ENCODE assay signal across 18 cellular contexts in the genomic region with DNA sequence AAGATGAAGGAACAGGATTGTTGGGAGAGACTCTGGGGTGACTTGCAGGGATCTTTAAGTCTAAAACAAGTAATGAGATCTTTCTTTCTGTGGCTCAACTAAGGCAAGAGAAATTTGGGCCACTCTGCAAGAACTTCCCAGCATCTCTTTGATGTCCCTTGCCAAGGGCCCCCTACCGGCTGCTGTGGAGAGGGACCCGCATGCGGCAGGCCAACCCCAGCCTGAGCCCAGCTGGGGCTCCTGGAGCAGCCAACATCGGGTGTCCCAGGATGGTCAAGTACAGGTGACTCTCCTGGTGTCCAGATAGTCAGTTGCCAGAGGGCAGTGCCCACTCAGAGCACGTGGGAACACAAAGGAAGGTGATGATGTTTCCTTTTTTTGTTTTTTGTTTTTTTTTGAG.
DNase-seq lines count a peak whose midpoint lies in the region; ATAC-seq, FAIRE-seq and TF ChIP-seq lines count a peak whose summit lies in the region.
"Had no signal": no experiment of that assay in that cellular context is flagged by ENCODE, and none has a peak within 500 bp of the region (broad histone marks: within the 10 kb centered on the region; RNA-seq: fewer than 3 reads in every experiment).

No MANE protein-coding gene starts in this region.

- H3K27me3 Mint-ChIP-seq in natural killer cell treated with Interleukin-12 subunit alpha and Interleukin-12 subunit beta and Interleukin-15 and Interleukin-18, amount 100 ng/mL, for 72 hours, result no peaks in the 10 kb centered on the region
- no peaks in the 10 kb centered on the region for H3K27me3 Mint-ChIP-seq in natural killer cell (ENCODE audit: low read depth in 2 of 2)
- H3K27me3 Mint-ChIP-seq: activated CD8-positive, alpha-beta memory T cell treated with anti-CD3 and anti-CD28 coated beads, Interleukin-2, amount 10 ng/mL, durations not matched to agents 7 days and 5 days; stimulated activated naive CD8-positive, alpha-beta T cell treated with anti-CD3 and anti-CD28 coated beads, Interleukin-15, amount 100 ng/mL, for 72 hours had no signal

- H3K4me2 ChIP-seq in OCI-LY3 (ENCODE audit: low read length), result no peak overlapping the region

- no peak overlapping the region for H3K9ac ChIP-seq in OCI-LY3 (ENCODE audit: low read length)

- H3K36me3 ChIP-seq in OCI-LY3 (replicated peaks; ENCODE audit: low read depth, low read length), result peaks cover 10% of the 10 kb centered on the region
- no peaks in the 10 kb centered on the region for H3K36me3 ChIP-seq in HAP-1 (replicated peaks)
- H3K36me3 ChIP-seq: adrenal gland had no signal

- DNase-seq in natural killer cell treated with Interleukin-12 subunit alpha and Interleukin-12 subunit beta and Interleukin-15 and Interleukin-18, amount 100 ng/mL, for 72 hours (ENCODE audit: low spot score), result peak; percentile 53
- DNase-seq in natural killer cell, result no peak
- peak; percentile 6 for DNase-seq in fibroblast of mammary gland (ENCODE audit: low read depth)
- DNase-seq in urothelium cell line (ENCODE audit: low spot score), result peak; percentile 50
- no peak for DNase-seq in NCI-H2107 (lab: John Stamatoyannopoulos, UW)
- DNase-seq in HAP-1 (ENCODE audit: low spot score in 2 of 2), result no peak
- DNase-seq: activated CD8-positive, alpha-beta memory T cell treated with anti-CD3 and anti-CD28 coated beads, Interleukin-2, amount 10 ng/mL, durations not matched to agents 7 days and 5 days; adrenal gland; dermis blood vessel endothelial cell; NCI-H1048; NCI-H226; stimulated activated CD4-positive, alpha-beta T cell treated with anti-CD3 and anti-CD28 coated beads, Interleukin-4, amount 100 ng/mL, for 4 hours; stimulated activated naive CD8-positive, alpha-beta T cell treated with anti-CD3 and anti-CD28 coated beads, Interleukin-15, amount 100 ng/mL, for 72 hours had no signal

- no peaks in the 10 kb centered on the region for H3K9me3 Mint-ChIP-seq in natural killer cell treated with Interleukin-12 subunit alpha and Interleukin-12 subunit beta and Interleukin-15 and Interleukin-18, amount 100 ng/mL, for 72 hours
- H3K9me3 Mint-ChIP-seq in natural killer cell, result no peaks in the 10 kb centered on the region
- H3K9me3 Mint-ChIP-seq: stimulated activated naive CD8-positive, alpha-beta T cell treated with anti-CD3 and anti-CD28 coated beads, Interleukin-15, amount 100 ng/mL, for 72 hours had no signal

- H4K20me1 ChIP-seq in OCI-LY3 (ENCODE audit: insufficient read depth, low read length), result peaks cover 62% of the 10 kb centered on the region

- H3K4me3 Mint-ChIP-seq in natural killer cell treated with Interleukin-12 subunit alpha and Interleukin-12 subunit beta and Interleukin-15 and Interleukin-18, amount 100 ng/mL, for 72 hours, result no peak overlapping the region
- no peak overlapping the region for H3K4me3 Mint-ChIP-seq in natural killer cell
- H3K4me3 Mint-ChIP-seq: activated CD8-positive, alpha-beta memory T cell treated with anti-CD3 and anti-CD28 coated beads, Interleukin-2, amount 10 ng/mL, durations not matched to agents 7 days and 5 days; stimulated activated naive CD8-positive, alpha-beta T cell treated with anti-CD3 and anti-CD28 coated beads, Interleukin-15, amount 100 ng/mL, for 72 hours had no signal

- no peaks in the 10 kb centered on the region for H3K36me3 Mint-ChIP-seq in natural killer cell treated with Interleukin-12 subunit alpha and Interleukin-12 subunit beta and Interleukin-15 and Interleukin-18, amount 100 ng/mL, for 72 hours
- no peaks in the 10 kb centered on the region for H3K36me3 Mint-ChIP-seq in natural killer cell

- H3K27me3 ChIP-seq in OCI-LY3 (ENCODE audit: low read depth, low read length) (no peaks in the 10 kb centered on the region), HAP-1 (ENCODE audit: low read depth) (no peaks in the 10 kb centered on the region)
- H3K27me3 ChIP-seq: adrenal gland had no signal

- no peak overlapping the region for H3K27ac ChIP-seq in OCI-LY3 (ENCODE audit: low read length)
- H3K27ac ChIP-seq: adrenal gland, C4-2B had no signal

- H3K4me1 ChIP-seq in OCI-LY3 (ENCODE audit: low read length) (no peaks in the 10 kb centered on the region), HAP-1 (no peaks in the 10 kb centered on the region)
- H3K4me1 ChIP-seq: adrenal gland had no signal

- no peak overlapping the region for H2AFZ ChIP-seq in OCI-LY3 (ENCODE audit: low read depth, low read length)

- peaks cover 5 to 11% of the 10 kb centered on the region in 2 donors for H3K4me1 Mint-ChIP-seq in natural killer cell treated with Interleukin-12 subunit alpha and Interleukin-12 subunit beta and Interleukin-15 and Interleukin-18, amount 100 ng/mL, for 72 hours (ENCODE audit: low read depth in 2 of 2)
- H3K4me1 Mint-ChIP-seq in natural killer cell, result peaks cover 9 to 21% of the 10 kb centered on the region in 2 donors

- FAIRE-seq in urothelium cell line (lab: Jason Lieb, UNC), result no peak
- FAIRE-seq: frontal cortex, keratinocyte had no signal

- TF ChIP-seq CTCF in natural killer cell (IDR thresholded peaks at IDR 0.05) (no peak), OCI-LY3 (IDR thresholded peaks at IDR 0.05; ENCODE audit: low read depth, low read length) (peak; percentile 53), fibroblast of mammary gland (conservative IDR thresholded peaks at IDR 0.05; ENCODE audit: control insufficient read depth, insufficient read depth, low read depth, low read length) (peak; percentile 7)

- no peaks in the 10 kb centered on the region for H3K79me2 ChIP-seq in OCI-LY3 (ENCODE audit: low read length)

- in situ Hi-C loops in HAP-1 (cut with MboI; ENCODE audit: low sequenced_read_pairs), result no loop called here

- H3K4me3 ChIP-seq in OCI-LY3 (ENCODE audit: low read length) (no peak overlapping the region), fibroblast of mammary gland (ENCODE audit: control insufficient read depth, low read depth, low read length) (no peak overlapping the region), HAP-1 (no peak overlapping the region)
- H3K4me3 ChIP-seq: adrenal gland had no signal

- H3K27ac Mint-ChIP-seq in natural killer cell treated with Interleukin-12 subunit alpha and Interleukin-12 subunit beta and Interleukin-15 and Interleukin-18, amount 100 ng/mL, for 72 hours, result no peak overlapping the region
- peak overlapping the region in 1 of 2 donors; percentile 34 for H3K27ac Mint-ChIP-seq in natural killer cell
- H3K27ac Mint-ChIP-seq: activated CD8-positive, alpha-beta memory T cell treated with anti-CD3 and anti-CD28 coated beads, Interleukin-2, amount 10 ng/mL, durations not matched to agents 7 days and 5 days had no signal

- no peak for ATAC-seq in natural killer cell treated with Interleukin-12 subunit alpha and Interleukin-12 subunit beta and Interleukin-15 and Interleukin-18, amount 100 ng/mL, for 72 hours
- ATAC-seq in natural killer cell (no peak), HG03280 (IDR thresholded peaks at IDR 0.05; ENCODE audit: unreplicated experiment) (no peak)
- ATAC-seq: activated CD8-positive, alpha-beta memory T cell treated with anti-CD3 and anti-CD28 coated beads, Interleukin-2, amount 10 ng/mL, durations not matched to agents 7 days and 5 days had no signal

- H3K9me3 ChIP-seq in OCI-LY3 (ENCODE audit: insufficient read depth, low read length) (no peaks in the 10 kb centered on the region), HAP-1 (no peaks in the 10 kb centered on the region)
- H3K9me3 ChIP-seq: adrenal gland had no signal

- intact Hi-C loops in natural killer cell (cut with micrococcal nuclease), result no loop called here

Comparison
In these comparisons a context has a peak if more than half of its experiments do, and no peak if none do; other contexts are left out.
1. DNase-seq: peak in natural killer cell treated with Interleukin-12 subunit alpha and Interleukin-12 subunit beta and Interleukin-15 and Interleukin-18, amount 100 ng/mL, for 72 hours (single experiment), fibroblast of mammary gland (single experiment) and urothelium cell line (single experiment); none in natural killer cell (single experiment), NCI-H2107 (single experiment) and HAP-1 (0 of 2).